Comparison of ENCODE assay signal across 13 cellular contexts in genomic region chr15:31374489-31374888, GRCh38. TPM values are rescaled to one million over a fixed set of nuclear protein-coding genes. Genes with fewer than 3 reads are reported as not detected.
DNase-seq lines count a peak whose midpoint lies in the region; ATAC-seq and TF ChIP-seq lines count a peak whose summit lies in the region.
"Had no signal": no experiment of that assay in that cellular context is flagged by ENCODE, and none has a peak within 500 bp of the region (broad histone marks: within the 10 kb centered on the region; RNA-seq: fewer than 3 reads in every experiment).

No MANE protein-coding gene starts in this region.

- POLR2A ChIA-PET in activated naive CD8-positive, alpha-beta T cell treated with anti-CD3 and anti-CD28 coated beads, Interleukin-2, amount 10 ng/mL, durations not matched to agents 7 days and 5 days (lab: Charles Lee): no interaction called here

- DNase-seq in activated naive CD8-positive, alpha-beta T cell treated with anti-CD3 and anti-CD28 coated beads, Interleukin-2, amount 10 ng/mL, durations not matched to agents 7 days and 5 days: no peak
- no peak for DNase-seq in activated naive CD8-positive, alpha-beta T cell treated with anti-CD3 and anti-CD28 coated beads, Interleukin-2, amount 50 U/mL, for 24 hours
- DNase-seq in mesothelial cell of epicardium (ENCODE audit: low spot score in 2 of 2, unreplicated experiment in 2 of 2) (no peak), tibial artery (no peak), A172 (ENCODE audit: low spot score) (no peak), SW 1271 (lab: John Stamatoyannopoulos, UW) (no peak)
- DNase-seq: activated CD8-positive, alpha-beta memory T cell treated with anti-CD3 and anti-CD28 coated beads for 24 hours; effector memory CD4-positive, alpha-beta T cell; NCI-H524 treated with DMSO at 0.1 percent for 48 hours had no signal

- intact Hi-C loops in tibial artery (cut with DNase I; ENCODE audit: low total_unique reads): loop anchor here (10.0 kb wide), 1 partner anchor 60 kb away; no protein-coding TSS in a partner anchor

- H3K4me3 ChIP-seq in tibial artery: no peak overlapping the region
- H3K4me3 ChIP-seq: thoracic aorta had no signal

- H3K36me3 Mint-ChIP-seq in activated naive CD8-positive, alpha-beta T cell treated with anti-CD3 and anti-CD28 coated beads, Interleukin-2, amount 10 ng/mL, durations not matched to agents 7 days and 5 days: peaks cover 35% of the 10 kb centered on the region
- peaks cover 29% of the 10 kb centered on the region for H3K36me3 Mint-ChIP-seq in activated naive CD8-positive, alpha-beta T cell treated with anti-CD3 and anti-CD28 coated beads, Interleukin-2, amount 50 U/mL, for 24 hours (ENCODE audit: low read depth)
- peaks cover 88% of the 10 kb centered on the region for H3K36me3 Mint-ChIP-seq in activated T-helper 17 cell treated with anti-CD3 and anti-CD28 coated beads, Interleukin-2, amount 50 U/mL, for 72 hours (ENCODE audit: low read depth)
- H3K36me3 Mint-ChIP-seq in mesothelial cell of epicardium: peaks cover 13% of the 10 kb centered on the region

- H3K36me3 ChIP-seq in tibial artery: peaks cover 13 to 57% (median 30%) of the 10 kb centered on the region in 3 donors

- peaks cover 55% of the 10 kb centered on the region for H3K4me1 Mint-ChIP-seq in activated naive CD8-positive, alpha-beta T cell treated with anti-CD3 and anti-CD28 coated beads, Interleukin-2, amount 10 ng/mL, durations not matched to agents 7 days and 5 days
- peaks cover 66% of the 10 kb centered on the region for H3K4me1 Mint-ChIP-seq in activated naive CD8-positive, alpha-beta T cell treated with anti-CD3 and anti-CD28 coated beads, Interleukin-2, amount 50 U/mL, for 24 hours
- H3K4me1 Mint-ChIP-seq in activated T-helper 17 cell treated with anti-CD3 and anti-CD28 coated beads, Interleukin-2, amount 50 U/mL, for 72 hours: peaks cover 16% of the 10 kb centered on the region
- peaks cover 6% of the 10 kb centered on the region for H3K4me1 Mint-ChIP-seq in mesothelial cell of epicardium

- H3K27ac Mint-ChIP-seq in activated naive CD8-positive, alpha-beta T cell treated with anti-CD3 and anti-CD28 coated beads, Interleukin-2, amount 10 ng/mL, durations not matched to agents 7 days and 5 days: peak overlapping the region; percentile 38
- no peak overlapping the region for H3K27ac Mint-ChIP-seq in activated naive CD8-positive, alpha-beta T cell treated with anti-CD3 and anti-CD28 coated beads, Interleukin-2, amount 50 U/mL, for 24 hours
- peak overlapping the region; percentile 58 for H3K27ac Mint-ChIP-seq in activated T-helper 17 cell treated with anti-CD3 and anti-CD28 coated beads, Interleukin-2, amount 50 U/mL, for 72 hours
- H3K27ac Mint-ChIP-seq in mesothelial cell of epicardium: peak overlapping the region; percentile 30
- H3K27ac Mint-ChIP-seq: progenitor cell of endocrine pancreas had no signal

- no peak for ATAC-seq in activated naive CD8-positive, alpha-beta T cell treated with anti-CD3 and anti-CD28 coated beads, Interleukin-2, amount 10 ng/mL, durations not matched to agents 7 days and 5 days (ENCODE audit: low read depth)
- ATAC-seq in activated naive CD8-positive, alpha-beta T cell treated with anti-CD3 and anti-CD28 coated beads, Interleukin-2, amount 50 U/mL, for 24 hours: no peak
- ATAC-seq in activated T-helper 17 cell treated with anti-CD3 and anti-CD28 coated beads, Interleukin-2, amount 50 U/mL, for 72 hours (replicated peaks): no peak
- no peak for ATAC-seq in GM21619 (IDR thresholded peaks at IDR 0.05; ENCODE audit: unreplicated experiment)

- H3K9me3 ChIP-seq in tibial artery: no peaks in the 10 kb centered on the region
- H3K9me3 ChIP-seq: thoracic aorta had no signal

- no peak overlapping the region for H3K4me3 Mint-ChIP-seq in activated naive CD8-positive, alpha-beta T cell treated with anti-CD3 and anti-CD28 coated beads, Interleukin-2, amount 10 ng/mL, durations not matched to agents 7 days and 5 days
- no peak overlapping the region for H3K4me3 Mint-ChIP-seq in activated naive CD8-positive, alpha-beta T cell treated with anti-CD3 and anti-CD28 coated beads, Interleukin-2, amount 50 U/mL, for 24 hours
- H3K4me3 Mint-ChIP-seq in activated T-helper 17 cell treated with anti-CD3 and anti-CD28 coated beads, Interleukin-2, amount 50 U/mL, for 72 hours: no peak overlapping the region
- H3K4me3 Mint-ChIP-seq in mesothelial cell of epicardium: no peak overlapping the region

- H3K27me3 ChIP-seq in tibial artery: no peaks in the 10 kb centered on the region

- H3K9me3 Mint-ChIP-seq in activated naive CD8-positive, alpha-beta T cell treated with anti-CD3 and anti-CD28 coated beads, Interleukin-2, amount 10 ng/mL, durations not matched to agents 7 days and 5 days: no peaks in the 10 kb centered on the region
- no peaks in the 10 kb centered on the region for H3K9me3 Mint-ChIP-seq in activated naive CD8-positive, alpha-beta T cell treated with anti-CD3 and anti-CD28 coated beads, Interleukin-2, amount 50 U/mL, for 24 hours
- H3K9me3 Mint-ChIP-seq in activated T-helper 17 cell treated with anti-CD3 and anti-CD28 coated beads, Interleukin-2, amount 50 U/mL, for 72 hours: no peaks in the 10 kb centered on the region
- peaks cover 5% of the 10 kb centered on the region for H3K9me3 Mint-ChIP-seq in mesothelial cell of epicardium

- TF ChIP-seq CTCF in mesothelial cell of epicardium (IDR thresholded peaks at IDR 0.05; ENCODE audit: unreplicated experiment) (no peak), tibial artery (IDR thresholded peaks at IDR 0.05) (no peak)

- peaks cover 0 to 37% (median 29%) of the 10 kb centered on the region in 4 donors for H3K4me1 ChIP-seq in tibial artery

- no peaks in the 10 kb centered on the region for H3K27me3 Mint-ChIP-seq in activated naive CD8-positive, alpha-beta T cell treated with anti-CD3 and anti-CD28 coated beads, Interleukin-2, amount 10 ng/mL, durations not matched to agents 7 days and 5 days
- H3K27me3 Mint-ChIP-seq in activated naive CD8-positive, alpha-beta T cell treated with anti-CD3 and anti-CD28 coated beads, Interleukin-2, amount 50 U/mL, for 24 hours: no peaks in the 10 kb centered on the region
- no peaks in the 10 kb centered on the region for H3K27me3 Mint-ChIP-seq in activated T-helper 17 cell treated with anti-CD3 and anti-CD28 coated beads, Interleukin-2, amount 50 U/mL, for 72 hours
- no peaks in the 10 kb centered on the region for H3K27me3 Mint-ChIP-seq in mesothelial cell of epicardium (ENCODE audit: low read depth)
- H3K27me3 Mint-ChIP-seq: progenitor cell of endocrine pancreas had no signal

- H3K27ac ChIP-seq in tibial artery: peak overlapping the region; percentile 11 to 38

RNA-seq across cellular contexts. Expression of gene KLF13, which starts 47.9 kb away (rescaled TPM):
- 100 to 1,000 TPM; 230 to 252 TPM for total RNA-seq in activated naive CD8-positive, alpha-beta T cell treated with anti-CD3 and anti-CD28 coated beads, Interleukin-2, amount 10 ng/mL, durations not matched to agents 7 days and 5 days
- total RNA-seq in activated T-helper 17 cell treated with anti-CD3 and anti-CD28 coated beads, Interleukin-2, amount 50 U/mL, for 72 hours: 100 to 1,000 TPM; 101 to 119 TPM
- 26.9 to 29.5 TPM (median 28.1 TPM) in 3 replicates for total RNA-seq in mesothelial cell of epicardium
- 19.6 and 27.9 TPM in 2 replicates for total RNA-seq in A172 (2014; rRNA removed; shearing (Covaris generic))
